ENCODE assay signal across 8 cellular contexts in the genomic region with DNA sequence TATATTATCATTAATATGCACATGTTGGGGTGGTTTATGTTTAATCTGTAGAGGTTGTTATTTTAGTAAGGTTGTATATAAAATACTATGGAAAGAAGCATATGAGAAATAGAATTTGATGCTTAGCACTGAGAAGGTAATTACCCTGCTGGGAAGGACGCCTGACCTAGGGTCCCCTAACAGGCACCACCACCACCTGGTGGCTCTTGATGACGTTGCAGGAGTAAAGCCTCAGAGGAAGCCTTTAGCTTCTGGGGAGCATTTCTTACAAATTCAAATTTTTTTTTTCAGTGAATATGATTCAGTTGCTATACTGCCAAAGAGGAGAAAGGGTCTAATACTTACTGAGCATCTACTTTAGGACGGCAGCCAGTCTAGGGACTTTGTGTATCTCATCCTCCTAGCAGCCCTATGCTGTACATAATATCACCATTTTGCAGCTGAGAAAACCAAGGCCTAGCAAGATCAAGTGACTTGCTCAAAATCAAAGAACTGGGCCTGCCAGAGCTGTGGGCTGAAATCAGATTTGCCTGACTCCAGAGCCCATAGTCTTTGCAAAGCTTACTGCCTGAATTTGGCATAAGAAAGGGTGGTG.
A peak's percentile ranks its signal among the peaks of the same experiment; 100 is the strongest.
DNase-seq lines count a peak whose midpoint lies in the region; ATAC-seq and TF ChIP-seq lines count a peak whose summit lies in the region.

No MANE protein-coding gene starts in this region.

- no peaks in the 10 kb centered on the region for H3F3A ChIP-seq in neural cell (ENCODE audit: insufficient read depth, low read length, poor library complexity, severe bottlenecking)

- H3K36me3 ChIP-seq in neural cell (ENCODE audit: insufficient read depth, low read length) (no peaks in the 10 kb centered on the region), uterus (no peaks in the 10 kb centered on the region)

- no peaks in the 10 kb centered on the region for H3K4me1 ChIP-seq in uterus

- no peak overlapping the region for H3K4me2 ChIP-seq in neural cell (ENCODE audit: low read length)

- no peaks in the 10 kb centered on the region for H3K79me2 ChIP-seq in neural cell (replicated peaks; ENCODE audit: insufficient read depth, low read length)

- H3K9me2 ChIP-seq in neural cell (ENCODE audit: insufficient read depth, low read length) = no peaks in the 10 kb centered on the region

- TF ChIP-seq POLR2A in uterus (IDR thresholded peaks at IDR 0.05) = no peak

- intact Hi-C loops in uterus (cut with DNase I; ENCODE audit: low total_unique reads) = no loop called here

- H3K9ac ChIP-seq in neural cell (ENCODE audit: low read length) = no peak overlapping the region

- no peak for TF ChIP-seq EP300 in neural cell (conservative IDR thresholded peaks at IDR 0.05; ENCODE audit: poor library complexity, severe bottlenecking)

- peak; percentile 84 for TF ChIP-seq RAD21 in neural cell (conservative IDR thresholded peaks at IDR 0.05)

- H3K27ac ChIP-seq in neural cell (ENCODE audit: low read length) (peak overlapping the region; percentile 11), uterus (no peak overlapping the region)

- TF ChIP-seq CTCF in epithelial cell of proximal tubule (conservative IDR thresholded peaks at IDR 0.05; ENCODE audit: low read depth, low read length) (peak; percentile 89), neural cell (IDR thresholded peaks at IDR 0.05; ENCODE audit: poor library complexity, severe bottlenecking) (peak; percentile 83), uterus (IDR thresholded peaks at IDR 0.05) (peak; percentile 47 to 63 (median 58))

- H3K27me3 ChIP-seq in neural cell (ENCODE audit: insufficient read depth, low read depth, low read length) = no peaks in the 10 kb centered on the region
- H3K27me3 ChIP-seq in uterus = no peaks in the 10 kb centered on the region

- H3K4me3 ChIP-seq in epithelial cell of proximal tubule (ENCODE audit: low read depth, low read length) (no peak overlapping the region), neural cell (ENCODE audit: low read length) (no peak overlapping the region), uterus (no peak overlapping the region)

- H2AFZ ChIP-seq in neural cell (ENCODE audit: low read depth, low read length) = peak overlapping the region; percentile 42

- DNase-seq in COR-L47 (lab: John Stamatoyannopoulos, UW) = peak; percentile 75
- peak; percentile 40 for DNase-seq in NCI-H460 (ENCODE audit: extremely low read depth, low read depth)
- peak; percentile 34 for DNase-seq in activated CD4-positive, alpha-beta T cell treated with anti-CD3 and anti-CD28 coated beads, Interleukin-2, amount 50 U/mL, for 1 hour
- DNase-seq in epithelial cell of proximal tubule (ENCODE audit: low read depth) = no peak
- DNase-seq in uterus = peak; percentile 20 to 27

- no peaks in the 10 kb centered on the region for H3K9me3 ChIP-seq in neural cell (ENCODE audit: low read length)
- H3K9me3 ChIP-seq in uterus = no peaks in the 10 kb centered on the region

- no peaks in the 10 kb centered on the region for H4K20me1 ChIP-seq in neural cell (ENCODE audit: insufficient read depth)

- ATAC-seq in GM19351 (IDR thresholded peaks at IDR 0.05; ENCODE audit: unreplicated experiment) (peak; percentile 89), HG03378 (IDR thresholded peaks at IDR 0.05; ENCODE audit: unreplicated experiment) (peak; percentile 68)

TF ChIP-seq in neural cell, 6 proteins besides CTCF, POLR2A, EP300 and RAD21:
- TF ChIP-seq TAF1 (IDR thresholded peaks at IDR 0.05; ENCODE audit: low read depth) (no peak), SMC3 (conservative IDR thresholded peaks at IDR 0.05; ENCODE audit: poor library complexity) (peak; percentile 92), POLR2AphosphoS5 (IDR thresholded peaks at IDR 0.05) (no peak)
